Comparison of ENCODE assay signal across 10 cellular contexts in the genomic region with DNA sequence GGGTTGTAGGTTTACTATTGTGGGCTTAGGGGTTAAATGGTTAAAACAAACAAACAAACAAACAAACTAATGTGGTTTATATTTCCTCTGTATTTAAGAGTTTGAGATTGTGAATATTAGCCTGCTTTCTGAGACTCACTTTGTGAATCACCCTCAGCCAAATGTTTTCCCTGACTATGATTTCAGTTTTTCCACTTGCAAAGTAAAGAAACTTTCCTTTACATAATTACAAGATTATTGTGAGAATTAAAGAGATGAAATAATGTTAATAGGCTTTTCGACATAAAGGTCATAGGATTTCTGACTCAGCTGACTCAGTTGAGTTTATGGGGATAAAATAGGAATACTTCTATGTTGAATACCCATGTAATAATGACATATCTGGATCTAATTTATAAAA. TPM values are rescaled to one million over a fixed set of nuclear protein-coding genes. Genes with fewer than 3 reads are reported as not detected.
DNase-seq lines count a peak whose midpoint lies in the region; ATAC-seq, FAIRE-seq and TF ChIP-seq lines count a peak whose summit lies in the region.
"Had no signal": no experiment of that assay in that cellular context is flagged by ENCODE, and none has a peak within 500 bp of the region (broad histone marks: within the 10 kb centered on the region; RNA-seq: fewer than 3 reads in every experiment).

No MANE protein-coding gene starts in this region.

- H3K27ac ChIP-seq in astrocyte (ENCODE audit: low read depth, low read length) (peak overlapping the region; percentile 80), small intestine (ENCODE audit: low read depth in 1 of 2, low read length in 1 of 2) (no peak overlapping the region)
- H3K27ac ChIP-seq: SK-N-MC had no signal

- H3K9ac ChIP-seq in astrocyte (ENCODE audit: low read length) (peak overlapping the region; percentile 89), iPS-15b (ENCODE audit: low read depth, low read length) (peak overlapping the region; percentile 97)

- peak overlapping the region; percentile 91 for H3K4me2 ChIP-seq in astrocyte (ENCODE audit: low read length)

- in situ Hi-C loops in HAP-1 (cut with MboI; ENCODE audit: low sequenced_read_pairs), result no loop called here

- TF ChIP-seq CTCF in astrocyte (IDR thresholded peaks at IDR 0.05; ENCODE audit: insufficient read depth, low read depth, low read length), result no peak

- peak overlapping the region; percentile 29 for H2AFZ ChIP-seq in astrocyte (ENCODE audit: low read depth, low read length)

- WGBS in small intestine, 3 donors, result 25 to 48% (median 45%) methylated on average over 1 of the region's 1 CpG

- no peaks in the 10 kb centered on the region for H3K9me3 Mint-ChIP-seq in astrocyte (ENCODE audit: unreplicated experiment)
- no peaks in the 10 kb centered on the region for H3K9me3 Mint-ChIP-seq in activated CD4-positive, alpha-beta memory T cell treated with anti-CD3 and anti-CD28 coated beads, Interleukin-2, amount 10 ng/mL, durations not matched to agents 7 days and 5 days

- ATAC-seq in GM18909 (IDR thresholded peaks at IDR 0.05; ENCODE audit: poor library complexity, unreplicated experiment) (no peak), HG02885 (IDR thresholded peaks at IDR 0.05; ENCODE audit: poor library complexity, unreplicated experiment) (no peak)

- H3K9me3 ChIP-seq in HAP-1, result no peaks in the 10 kb centered on the region
- no peaks in the 10 kb centered on the region for H3K9me3 ChIP-seq in astrocyte (ENCODE audit: insufficient read depth, low read depth, low read length)
- H3K9me3 ChIP-seq in iPS-15b (ENCODE audit: control insufficient read depth, insufficient read depth, low read length), result peaks cover 5% of the 10 kb centered on the region
- no peaks in the 10 kb centered on the region for H3K9me3 ChIP-seq in small intestine (ENCODE audit: control insufficient read depth, low read depth)

- H3K4me3 ChIP-seq in HAP-1, result peak overlapping the region; percentile 75
- peak overlapping the region; percentile 84 for H3K4me3 ChIP-seq in astrocyte (ENCODE audit: insufficient read depth, low read depth, low read length)
- H3K4me3 ChIP-seq in iPS-15b (ENCODE audit: low read depth, low read length), result peak overlapping the region; percentile 94
- H3K4me3 ChIP-seq in small intestine (ENCODE audit: low read depth in 1 of 2, low read length in 2 of 2), result peak overlapping the region in 1 of 2 donors; percentile 88
- H3K4me3 ChIP-seq: SK-N-MC had no signal

- H3K27me3 ChIP-seq in HAP-1 (ENCODE audit: low read depth), result no peaks in the 10 kb centered on the region
- H3K27me3 ChIP-seq in astrocyte (ENCODE audit: insufficient read depth, low read length), result no peaks in the 10 kb centered on the region
- H3K27me3 ChIP-seq in iPS-15b (ENCODE audit: control insufficient read depth, insufficient read depth, low read length), result no peaks in the 10 kb centered on the region
- no peaks in the 10 kb centered on the region for H3K27me3 ChIP-seq in small intestine (ENCODE audit: control insufficient read depth in 2 of 2, insufficient read depth in 2 of 2, low read length in 2 of 2)

- FAIRE-seq in astrocyte (lab: Jason Lieb, UNC), result no peak
- peak; percentile 62 for FAIRE-seq in small intestine (lab: Jason Lieb, UNC)

- H3K4me3 Mint-ChIP-seq in astrocyte (ENCODE audit: unreplicated experiment), result peak overlapping the region; percentile 99
- no peak overlapping the region for H3K4me3 Mint-ChIP-seq in activated CD4-positive, alpha-beta memory T cell treated with anti-CD3 and anti-CD28 coated beads, Interleukin-2, amount 10 ng/mL, durations not matched to agents 7 days and 5 days

- H3K36me3 Mint-ChIP-seq in astrocyte (ENCODE audit: low read depth, unreplicated experiment), result no peaks in the 10 kb centered on the region
- no peaks in the 10 kb centered on the region for H3K36me3 Mint-ChIP-seq in activated CD4-positive, alpha-beta memory T cell treated with anti-CD3 and anti-CD28 coated beads, Interleukin-2, amount 10 ng/mL, durations not matched to agents 7 days and 5 days (ENCODE audit: low read depth)

- no peak for DNase-seq in HAP-1 (ENCODE audit: low spot score in 2 of 2)
- peak; percentile 31 for DNase-seq in astrocyte (ENCODE audit: low read depth)
- no peak for DNase-seq in small intestine
- DNase-seq in activated CD4-positive, alpha-beta memory T cell treated with anti-CD3 and anti-CD28 coated beads, Interleukin-2, amount 10 ng/mL, durations not matched to agents 7 days and 5 days, result no peak
- no peak for DNase-seq in NCI-H446 (lab: John Stamatoyannopoulos, UW)
- DNase-seq: NCI-H1436 treated with DMSO at 0.1 percent for 48 hours had no signal

- H3K79me2 ChIP-seq in astrocyte (ENCODE audit: insufficient read depth, low read length), result peaks cover 48% of the 10 kb centered on the region

- CTCF ChIA-PET in activated CD4-positive, alpha-beta memory T cell treated with anti-CD3 and anti-CD28 coated beads, Interleukin-2, amount 10 ng/mL, durations not matched to agents 7 days and 5 days (lab: Charles Lee), result no interaction called here

- H3K36me3 ChIP-seq in HAP-1 (replicated peaks), result no peaks in the 10 kb centered on the region; the same call in 1 of the 2 replicates
- no peaks in the 10 kb centered on the region for H3K36me3 ChIP-seq in astrocyte (ENCODE audit: insufficient read depth, low read length)
- H3K36me3 ChIP-seq in iPS-15b (ENCODE audit: control insufficient read depth, insufficient read depth, low read length), result no peaks in the 10 kb centered on the region
- H3K36me3 ChIP-seq in small intestine (ENCODE audit: control insufficient read depth in 2 of 2, insufficient read depth in 2 of 2, low read length in 2 of 2), result no peaks in the 10 kb centered on the region

- peaks cover 13% of the 10 kb centered on the region for H3K4me1 Mint-ChIP-seq in astrocyte (ENCODE audit: low read depth, unreplicated experiment)
- peaks cover 4% of the 10 kb centered on the region for H3K4me1 Mint-ChIP-seq in activated CD4-positive, alpha-beta memory T cell treated with anti-CD3 and anti-CD28 coated beads, Interleukin-2, amount 10 ng/mL, durations not matched to agents 7 days and 5 days

- no peaks in the 10 kb centered on the region for H4K20me1 ChIP-seq in astrocyte (ENCODE audit: insufficient read depth, low read length)

- POLR2A ChIA-PET in activated CD4-positive, alpha-beta memory T cell treated with anti-CD3 and anti-CD28 coated beads, Interleukin-2, amount 10 ng/mL, durations not matched to agents 7 days and 5 days (lab: Charles Lee), result no interaction called here

- H3K27me3 Mint-ChIP-seq in astrocyte (ENCODE audit: low read depth, unreplicated experiment), result no peaks in the 10 kb centered on the region
- H3K27me3 Mint-ChIP-seq in activated CD4-positive, alpha-beta memory T cell treated with anti-CD3 and anti-CD28 coated beads, Interleukin-2, amount 10 ng/mL, durations not matched to agents 7 days and 5 days, result peaks cover 30% of the 10 kb centered on the region

- H3K4me1 ChIP-seq in HAP-1 (peaks cover 20% of the 10 kb centered on the region), astrocyte (ENCODE audit: insufficient read depth, low read length) (peaks cover 23% of the 10 kb centered on the region), iPS-15b (ENCODE audit: control insufficient read depth, insufficient read depth, low read length) (peaks cover 4% of the 10 kb centered on the region), small intestine (ENCODE audit: control insufficient read depth in 2 of 2, insufficient read depth in 1 of 2, low read depth in 1 of 2, low read length in 1 of 2) (peaks cover under 1 to 2% of the 10 kb centered on the region in 2 donors)

- H3K27ac Mint-ChIP-seq in astrocyte (ENCODE audit: unreplicated experiment), result peak overlapping the region; percentile 91
- no peak overlapping the region for H3K27ac Mint-ChIP-seq in activated CD4-positive, alpha-beta memory T cell treated with anti-CD3 and anti-CD28 coated beads, Interleukin-2, amount 10 ng/mL, durations not matched to agents 7 days and 5 days

RNA-seq across cellular contexts. Expression of a gene that starts 2.9 kb away (rescaled TPM):
- total RNA-seq in astrocyte, result 33.4 and 39.4 TPM in 2 replicates
- polyA plus RNA-seq in small intestine, result 10 to 100 TPM in 2 of 3 donors, 1 to 10 TPM in 1; 7.1 to 21.0 (median 16.8) TPM
- not detected for total RNA-seq in activated CD4-positive, alpha-beta memory T cell treated with anti-CD3 and anti-CD28 coated beads, Interleukin-2, amount 10 ng/mL, durations not matched to agents 7 days and 5 days

Comparison
In these comparisons a context has a peak if more than half of its experiments do, and no peak if none do; other contexts are left out.
1. RNA of a gene that starts 2.9 kb away (total RNA-seq): 33.4 to 39.4 TPM in astrocyte; not detected in activated CD4-positive, alpha-beta memory T cell treated with anti-CD3 and anti-CD28 coated beads, Interleukin-2, amount 10 ng/mL, durations not matched to agents 7 days and 5 days; every median in the first group is over 10 times any median in the second.